11 cellular contexts compared by ENCODE assay signal in the genomic region with DNA sequence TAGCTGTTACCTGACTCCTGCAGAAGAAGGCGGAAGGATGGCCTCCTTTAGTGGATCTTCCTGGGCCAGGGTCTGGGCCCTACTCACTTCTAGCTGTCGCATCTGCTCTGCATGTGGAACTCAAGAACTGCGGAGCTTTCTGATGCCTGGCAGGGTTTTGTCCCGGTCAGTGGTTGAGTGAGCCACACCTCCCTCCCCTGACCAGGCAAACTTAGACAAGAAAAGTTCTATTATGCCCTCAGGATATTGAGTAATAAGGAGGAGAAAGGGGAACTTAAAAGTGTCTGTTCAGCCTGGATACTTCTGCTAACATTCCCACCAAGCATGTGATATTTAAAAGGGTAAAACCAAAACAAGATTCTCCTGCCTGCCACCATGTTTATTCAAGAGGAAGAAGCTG. TPM values are rescaled to one million over a fixed set of nuclear protein-coding genes. Genes with fewer than 3 reads are reported as not detected.
A peak's percentile ranks its signal among the peaks of the same experiment; 100 is the strongest.
DNase-seq lines count a peak whose midpoint lies in the region; ATAC-seq and TF ChIP-seq lines count a peak whose summit lies in the region.
"Had no signal": no experiment of that assay in that cellular context is flagged by ENCODE, and none has a peak within 500 bp of the region (broad histone marks: within the 10 kb centered on the region; RNA-seq: fewer than 3 reads in every experiment).

A gene with protein sequence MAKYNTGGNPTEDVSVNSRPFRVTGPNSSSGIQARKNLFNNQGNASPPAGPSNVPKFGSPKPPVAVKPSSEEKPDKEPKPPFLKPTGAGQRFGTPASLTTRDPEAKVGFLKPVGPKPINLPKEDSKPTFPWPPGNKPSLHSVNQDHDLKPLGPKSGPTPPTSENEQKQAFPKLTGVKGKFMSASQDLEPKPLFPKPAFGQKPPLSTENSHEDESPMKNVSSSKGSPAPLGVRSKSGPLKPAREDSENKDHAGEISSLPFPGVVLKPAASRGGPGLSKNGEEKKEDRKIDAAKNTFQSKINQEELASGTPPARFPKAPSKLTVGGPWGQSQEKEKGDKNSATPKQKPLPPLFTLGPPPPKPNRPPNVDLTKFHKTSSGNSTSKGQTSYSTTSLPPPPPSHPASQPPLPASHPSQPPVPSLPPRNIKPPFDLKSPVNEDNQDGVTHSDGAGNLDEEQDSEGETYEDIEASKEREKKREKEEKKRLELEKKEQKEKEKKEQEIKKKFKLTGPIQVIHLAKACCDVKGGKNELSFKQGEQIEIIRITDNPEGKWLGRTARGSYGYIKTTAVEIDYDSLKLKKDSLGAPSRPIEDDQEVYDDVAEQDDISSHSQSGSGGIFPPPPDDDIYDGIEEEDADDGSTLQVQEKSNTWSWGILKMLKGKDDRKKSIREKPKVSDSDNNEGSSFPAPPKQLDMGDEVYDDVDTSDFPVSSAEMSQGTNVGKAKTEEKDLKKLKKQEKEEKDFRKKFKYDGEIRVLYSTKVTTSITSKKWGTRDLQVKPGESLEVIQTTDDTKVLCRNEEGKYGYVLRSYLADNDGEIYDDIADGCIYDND (minus strand): TSS at position 131 of the 400 bp plus-strand sequence. CDS start 16,603 bp downstream, outside the sequence.

- H3K4me2 ChIP-seq in mammary epithelial cell (ENCODE audit: insufficient read depth, low read depth, low read length): peak within 1 kb of the TSS; percentile 56

- in situ Hi-C loops in mammary epithelial cell (cut with MboI; ENCODE audit: low sequenced_read_pairs in 2 of 2): loop anchor here (5.0 kb wide), 1 partner anchor 63 kb away; no protein-coding TSS in a partner anchor

- no peak for TF ChIP-seq CTCF in mammary epithelial cell (conservative IDR thresholded peaks at IDR 0.05 in 1 of 2, IDR thresholded peaks at IDR 0.05 in 1 of 2; ENCODE audit: extremely low read depth in 1 of 2, insufficient read depth in 1 of 2, low read depth in 1 of 2, low read length in 2 of 2)

- H3K9me3 Mint-ChIP-seq in activated naive CD4-positive, alpha-beta T cell treated with anti-CD3 and anti-CD28 coated beads, Interleukin-2, amount 50 U/mL, for 72 hours: peaks cover 0 to 8% of the 10 kb centered on the region in 2 donors

- peak within 1 kb of the TSS in 1 of 2 donors; percentile 41 for H3K27ac Mint-ChIP-seq in activated naive CD4-positive, alpha-beta T cell treated with anti-CD3 and anti-CD28 coated beads, Interleukin-2, amount 50 U/mL, for 72 hours

- H3K4me3 ChIP-seq in mammary epithelial cell (replicated peaks in 1 of 3; ENCODE audit: insufficient read depth in 1 of 3, low read depth in 2 of 3, low read length in 3 of 3): peak within 1 kb of the TSS in 1 of 3 experiments; percentile 33
- no peak within 1 kb of the TSS for H3K4me3 ChIP-seq in aorta (ENCODE audit: low read length in 2 of 2)

- H3K9ac ChIP-seq in mammary epithelial cell (ENCODE audit: insufficient read depth, low read length): peak within 1 kb of the TSS; percentile 15

- intact Hi-C loops in mammary epithelial cell (cut with micrococcal nuclease): loop anchor here (1.0 to 5.0 kb wide), 4 partner anchors 36 to 351 kb away; no protein-coding TSS in a partner anchor
- intact Hi-C loops in aorta (cut with DNase I): loop anchor here (5.0 kb wide), 2 partner anchors 158 to 353 kb away; no protein-coding TSS in a partner anchor

- no peak for DNase-seq in activated naive CD4-positive, alpha-beta T cell treated with anti-CD3 and anti-CD28 coated beads, Interleukin-2, amount 50 U/mL, for 72 hours (ENCODE audit: low spot score in 2 of 2)
- no peak for DNase-seq in activated naive CD4-positive, alpha-beta T cell treated with Interleukin-2 at 50 U/mL for 16 hours
- peak; percentile 94 for DNase-seq in mammary epithelial cell
- peak; percentile 82 for DNase-seq in medulla oblongata (ENCODE audit: extremely low spot score)
- DNase-seq in aorta: peak in 1 of 2 donors; percentile 77
- DNase-seq in NCI-H187 treated with DMSO at 0.1 percent for 48 hours (lab: John Stamatoyannopoulos, UW): no peak
- no peak for DNase-seq in NCI-H2227 treated with DMSO at 0.1 percent for 48 hours (lab: John Stamatoyannopoulos, UW)
- DNase-seq in D341Med (ENCODE audit: low spot score): no peak
- DNase-seq: COR-L47; stimulated activated CD4-positive, alpha-beta T cell treated with anti-CD3 and anti-CD28 coated beads, Interleukin-1b, Interleukin-23, amount 100 ng/mL, for 48 hours had no signal

- H3K36me3 Mint-ChIP-seq in activated naive CD4-positive, alpha-beta T cell treated with anti-CD3 and anti-CD28 coated beads, Interleukin-2, amount 50 U/mL, for 72 hours: no peaks in the 10 kb centered on the region

- WGBS in mammary epithelial cell (ENCODE audit: low coverage, missing lambda C conversion rate): 43% methylated on average over 4 of the region's 4 CpGs
- WGBS in aorta, 2 donors: 84% methylated on average over 4 of the region's 4 CpGs

- dilution Hi-C loops in mammary epithelial cell (cut with HindIII; ENCODE audit: low sequenced_read_pairs): no loop called here

- no peaks in the 10 kb centered on the region for H4K20me1 ChIP-seq in mammary epithelial cell (ENCODE audit: insufficient read depth, low read length)

- H3K36me3 ChIP-seq in mammary epithelial cell (ENCODE audit: insufficient read depth, low read length) (no peaks in the 10 kb centered on the region), aorta (ENCODE audit: control insufficient read depth in 1 of 2, insufficient read depth in 2 of 2, low read length in 1 of 2) (no peaks in the 10 kb centered on the region)

- CTCF ChIA-PET in mammary epithelial cell (lab: Charles Lee; ENCODE audit: low non-redundant PET): interaction anchor here (0.6 kb wide), 1 partner anchor 157 kb away, joined by 3 read pairs; no protein-coding TSS in a partner anchor

- peak within 1 kb of the TSS; percentile 70 for H2AFZ ChIP-seq in mammary epithelial cell (ENCODE audit: low read depth, low read length)

- BruUV-seq in mammary epithelial cell (replicated peaks; lab: Mats Ljungman, UMichigan): no TSS peak

- H3K9me3 ChIP-seq in mammary epithelial cell (replicated peaks; ENCODE audit: insufficient read depth, low read length): no peaks in the 10 kb centered on the region
- H3K9me3 ChIP-seq in aorta (ENCODE audit: control insufficient read depth, low read length): no peaks in the 10 kb centered on the region

- peak within 1 kb of the TSS; percentile 45 for H3K27ac ChIP-seq in mammary epithelial cell (ENCODE audit: insufficient read depth, low read depth, low read length)
- no peak within 1 kb of the TSS for H3K27ac ChIP-seq in aorta (ENCODE audit: low read depth in 1 of 2, low read length in 2 of 2)

- no peaks in the 10 kb centered on the region for H3K27me3 ChIP-seq in mammary epithelial cell (ENCODE audit: insufficient read depth, low read length)
- no peaks in the 10 kb centered on the region for H3K27me3 ChIP-seq in aorta (ENCODE audit: control insufficient read depth in 1 of 2, insufficient read depth in 2 of 2, low read length in 1 of 2)

- H3K79me2 ChIP-seq in mammary epithelial cell (ENCODE audit: insufficient read depth, low read length): no peaks in the 10 kb centered on the region

- no peak for ATAC-seq in activated naive CD4-positive, alpha-beta T cell treated with anti-CD3 and anti-CD28 coated beads, Interleukin-2, amount 50 U/mL, for 72 hours
- peak; percentile 71 for ATAC-seq in aorta (ENCODE audit: low FRiP score)

- H3K4me1 ChIP-seq in mammary epithelial cell (ENCODE audit: insufficient read depth, low read length) (peaks cover 17% of the 10 kb centered on the region), aorta (ENCODE audit: control insufficient read depth in 1 of 2, insufficient read depth in 2 of 2, low read length in 2 of 2) (no peaks in the 10 kb centered on the region)

RNA-seq across cellular contexts. Expression of the gene that starts here (rescaled TPM):
- 100 to 1,000 TPM; 161 to 168 TPM for total RNA-seq in activated naive CD4-positive, alpha-beta T cell treated with anti-CD3 and anti-CD28 coated beads, Interleukin-2, amount 50 U/mL, for 72 hours
- total RNA-seq in mammary epithelial cell (1 to 10 TPM; 2.0 to 6.6 TPM), aorta (10 to 100 TPM; 16.3 to 45.8 TPM)
- polyA plus RNA-seq in mammary epithelial cell (1.2 TPM), aorta (10 to 100 TPM in 1 of 2 donors, under 1 TPM in 1; 0.87 to 10.3 TPM)
- 0.16 TPM for polyA minus RNA-seq in mammary epithelial cell
- polyA plus RNA-seq: endothelial cell of umbilical vein had no signal

Comparison
In these comparisons a context has a peak if more than half of its experiments do, and no peak if none do; other contexts are left out.
1. DNase-seq: peak in mammary epithelial cell (single experiment) and medulla oblongata (single experiment); none in activated naive CD4-positive, alpha-beta T cell treated with anti-CD3 and anti-CD28 coated beads, Interleukin-2, amount 50 U/mL, for 72 hours (0 of 2), activated naive CD4-positive, alpha-beta T cell treated with Interleukin-2 at 50 U/mL for 16 hours (single experiment), NCI-H187 treated with DMSO at 0.1 percent for 48 hours (single experiment), NCI-H2227 treated with DMSO at 0.1 percent for 48 hours (single experiment) and D341Med (single experiment).